15 cellular contexts compared by ENCODE assay signal in the genomic region with DNA sequence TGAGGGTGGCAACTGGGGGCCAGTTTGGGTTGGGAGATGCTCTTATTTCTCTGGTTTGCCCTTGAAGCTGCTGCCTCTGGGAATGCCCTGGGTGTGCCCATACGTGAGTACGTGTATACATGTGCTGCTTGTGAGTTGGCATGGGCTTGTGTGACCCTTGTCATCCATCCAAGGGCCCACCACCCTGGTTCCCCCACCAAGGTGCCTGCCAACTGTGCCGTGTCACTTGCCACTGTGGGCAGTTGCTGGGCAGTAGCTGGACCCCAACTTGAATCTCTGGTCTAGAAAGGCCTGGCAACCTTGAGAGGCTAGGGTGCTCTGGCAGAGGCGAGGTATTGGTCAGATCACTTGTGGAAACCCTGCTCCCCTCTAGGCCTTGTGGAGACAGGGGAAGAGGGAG. TPM values are rescaled to one million over a fixed set of nuclear protein-coding genes. Genes with fewer than 3 reads are reported as not detected.
DNase-seq lines count a peak whose midpoint lies in the region; ATAC-seq and TF ChIP-seq lines count a peak whose summit lies in the region.
"Had no signal": no experiment of that assay in that cellular context is flagged by ENCODE, and none has a peak within 500 bp of the region (broad histone marks: within the 10 kb centered on the region; RNA-seq: fewer than 3 reads in every experiment).

No MANE protein-coding gene starts in this region.

- no peaks in the 10 kb centered on the region for H3K9me3 Mint-ChIP-seq in activated T-helper 1 cell treated with anti-CD3 and anti-CD28 coated beads, Interleukin-12 subunit alpha, Interleukin-12 subunit beta, Interleukin-2, Interleukin-4 antibody, amounts not matched to agents 30 ng/mL and 10 ng/mL and 1 ng/mL, durations not matched to agents 14 hours and 24 hours and 36 hours
- H3K9me3 Mint-ChIP-seq in chondrocyte (ENCODE audit: low read depth), result no peaks in the 10 kb centered on the region
- H3K9me3 Mint-ChIP-seq: CD8-positive, alpha-beta T cell had no signal

- no peaks in the 10 kb centered on the region for H3K27me3 Mint-ChIP-seq in activated T-helper 1 cell treated with anti-CD3 and anti-CD28 coated beads, Interleukin-12 subunit alpha, Interleukin-12 subunit beta, Interleukin-2, Interleukin-4 antibody, amounts not matched to agents 30 ng/mL and 10 ng/mL and 1 ng/mL, durations not matched to agents 14 hours and 24 hours and 36 hours (ENCODE audit: insufficient read depth)
- H3K27me3 Mint-ChIP-seq in chondrocyte (ENCODE audit: low read depth), result no peaks in the 10 kb centered on the region

- H3K27me3 ChIP-seq in heart left ventricle, result no peaks in the 10 kb centered on the region

- intact Hi-C loops in cardiac septum (cut with DNase I), result loop anchor here (5.0 to 10.0 kb wide), 2 partner anchors 86 to 208 kb away; a partner anchor contains a TSS
- intact Hi-C loops in heart left ventricle (cut with DNase I), result loop anchor here in 2 of 10 donors (5.0 to 10.0 kb wide), 3 partner anchors 76 to 208 kb away; no protein-coding TSS in a partner anchor
- intact Hi-C loops in activated T-helper 1 cell treated with anti-CD3 and anti-CD28 coated beads, Interleukin-12 subunit alpha, Interleukin-12 subunit beta, Interleukin-2, Interleukin-4 antibody, amounts not matched to agents 30 ng/mL and 10 ng/mL and 1 ng/mL, durations not matched to agents 14 hours and 24 hours and 36 hours (cut with micrococcal nuclease), result loop anchor here (5.0 to 10.0 kb wide), 4 partner anchors 208 to 1476 kb away; a partner anchor contains a TSS
- intact Hi-C loops in posterior vena cava (cut with DNase I), result no loop called here

- no peak overlapping the region for H3K27ac ChIP-seq in heart left ventricle

- no peak overlapping the region for H3K4me3 ChIP-seq in heart left ventricle
- H3K4me3 ChIP-seq: GM23338 had no signal

- no peak for ATAC-seq in heart left ventricle
- ATAC-seq in GM19023 (IDR thresholded peaks at IDR 0.05; ENCODE audit: unreplicated experiment), result no peak
- ATAC-seq in GM21447 (IDR thresholded peaks at IDR 0.05; ENCODE audit: unreplicated experiment), result no peak
- ATAC-seq: CD8-positive, alpha-beta T cell; GM23338; HCT116 had no signal

- peaks cover 6% of the 10 kb centered on the region for H3K4me1 Mint-ChIP-seq in activated T-helper 1 cell treated with anti-CD3 and anti-CD28 coated beads, Interleukin-12 subunit alpha, Interleukin-12 subunit beta, Interleukin-2, Interleukin-4 antibody, amounts not matched to agents 30 ng/mL and 10 ng/mL and 1 ng/mL, durations not matched to agents 14 hours and 24 hours and 36 hours (ENCODE audit: low read depth)
- H3K4me1 Mint-ChIP-seq in chondrocyte (ENCODE audit: low read depth), result peaks cover 8% of the 10 kb centered on the region

- no peaks in the 10 kb centered on the region for H3K36me3 ChIP-seq in heart left ventricle

- H3K4me3 Mint-ChIP-seq in activated T-helper 1 cell treated with anti-CD3 and anti-CD28 coated beads, Interleukin-12 subunit alpha, Interleukin-12 subunit beta, Interleukin-2, Interleukin-4 antibody, amounts not matched to agents 30 ng/mL and 10 ng/mL and 1 ng/mL, durations not matched to agents 14 hours and 24 hours and 36 hours, result no peak overlapping the region
- no peak overlapping the region for H3K4me3 Mint-ChIP-seq in chondrocyte (ENCODE audit: unreplicated experiment)
- H3K4me3 Mint-ChIP-seq: CD8-positive, alpha-beta T cell; GM23338; H9 had no signal

- H3K27ac Mint-ChIP-seq in activated T-helper 1 cell treated with anti-CD3 and anti-CD28 coated beads, Interleukin-12 subunit alpha, Interleukin-12 subunit beta, Interleukin-2, Interleukin-4 antibody, amounts not matched to agents 30 ng/mL and 10 ng/mL and 1 ng/mL, durations not matched to agents 14 hours and 24 hours and 36 hours, result peak overlapping the region; percentile 34
- no peak overlapping the region for H3K27ac Mint-ChIP-seq in chondrocyte (ENCODE audit: unreplicated experiment)
- H3K27ac Mint-ChIP-seq: CD8-positive, alpha-beta T cell; GM23338; H9 had no signal

- H3K36me3 Mint-ChIP-seq in activated T-helper 1 cell treated with anti-CD3 and anti-CD28 coated beads, Interleukin-12 subunit alpha, Interleukin-12 subunit beta, Interleukin-2, Interleukin-4 antibody, amounts not matched to agents 30 ng/mL and 10 ng/mL and 1 ng/mL, durations not matched to agents 14 hours and 24 hours and 36 hours (ENCODE audit: low read depth), result peaks cover 3% of the 10 kb centered on the region
- peaks cover under 1% of the 10 kb centered on the region for H3K36me3 Mint-ChIP-seq in chondrocyte (ENCODE audit: low read depth)

- DNase-seq in cardiac septum (ENCODE audit: low spot score) (peak; percentile 17), heart left ventricle (no peak), chondrocyte (ENCODE audit: low spot score) (peak; percentile 56), posterior vena cava (ENCODE audit: low spot score) (peak; percentile 55)
- DNase-seq in activated T-helper 1 cell treated with anti-CD3 and anti-CD28 coated beads, Interleukin-12 subunit alpha, Interleukin-12 subunit beta, Interleukin-2, Interleukin-4 antibody, amounts not matched to agents 30 ng/mL and 10 ng/mL and 1 ng/mL, durations not matched to agents 14 hours and 24 hours and 36 hours (ENCODE audit: low spot score), result no peak
- DNase-seq: C1 segment of cervical spinal cord; Caco-2; CD8-positive, alpha-beta T cell; DMS153; DND-41; H9 had no signal

- H3K4me1 ChIP-seq in heart left ventricle, result peaks cover 0 to 4% (median 0%) of the 10 kb centered on the region in 12 donors
- H3K4me1 ChIP-seq: Caco-2 had no signal

- no peaks in the 10 kb centered on the region for H3K9me3 ChIP-seq in heart left ventricle
- H3K9me3 ChIP-seq: Caco-2 had no signal

- no peak for TF ChIP-seq POLR2A in heart left ventricle (IDR thresholded peaks at IDR 0.05)

- WGBS in heart left ventricle, 4 donors, result 70 to 99% (median 91%) methylated on average over 4 of the region's 4 CpGs

- TF ChIP-seq CTCF in heart left ventricle (IDR thresholded peaks at IDR 0.05) (no peak), chondrocyte (IDR thresholded peaks at IDR 0.05) (no peak)

RNA-seq across cellular contexts. Expression of a gene that starts 2.4 kb away (rescaled TPM):
- total RNA-seq in cardiac septum (8.9 TPM), heart left ventricle (10 to 100 TPM in 5 of 9 donors, 1 to 10 TPM in 4; 2.6 to 27.8 (median 10.4) TPM), chondrocyte (34.9 to 49.2 TPM (median 44.4 TPM) in 3 replicates), posterior vena cava (1 to 10 TPM; 3.8 to 5.2 TPM)
- polyA plus RNA-seq in heart left ventricle, result 10 to 100 TPM in 1 of 2 donors, 1 to 10 TPM in 1; 5.6 to 14.7 TPM
- total RNA-seq in activated T-helper 1 cell treated with anti-CD3 and anti-CD28 coated beads, Interleukin-12 subunit alpha, Interleukin-12 subunit beta, Interleukin-2, Interleukin-4 antibody, amounts not matched to agents 30 ng/mL and 10 ng/mL and 1 ng/mL, durations not matched to agents 14 hours and 24 hours and 36 hours, result 29.6 and 32.3 TPM in 2 replicates

Comparison
In these comparisons a context has a peak if more than half of its experiments do, and no peak if none do; other contexts are left out.
1. DNase-seq: peak in cardiac septum (single experiment), chondrocyte (single experiment) and posterior vena cava (single experiment); none in heart left ventricle (0 of 5) and activated T-helper 1 cell treated with anti-CD3 and anti-CD28 coated beads, Interleukin-12 subunit alpha, Interleukin-12 subunit beta, Interleukin-2, Interleukin-4 antibody, amounts not matched to agents 30 ng/mL and 10 ng/mL and 1 ng/mL, durations not matched to agents 14 hours and 24 hours and 36 hours (single experiment).
2. intact Hi-C loops: an anchor here in cardiac septum (5.0 to 10.0 kb wide) and activated T-helper 1 cell treated with anti-CD3 and anti-CD28 coated beads, Interleukin-12 subunit alpha, Interleukin-12 subunit beta, Interleukin-2, Interleukin-4 antibody, amounts not matched to agents 30 ng/mL and 10 ng/mL and 1 ng/mL, durations not matched to agents 14 hours and 24 hours and 36 hours (5.0 to 10.0 kb wide); none called in posterior vena cava.